In genomic region chr12:3668479-3669165, GRCh38 we compare ENCODE assay signal across 26 cellular contexts.
"Had no signal": no experiment of that assay in that cellular context is flagged by ENCODE, and none has a peak within 500 bp of the region (broad histone marks: within the 10 kb centered on the region; RNA-seq: fewer than 3 reads in every experiment).

No MANE protein-coding gene starts in this region.

- H3K9me3 Mint-ChIP-seq: activated B cell treated with CpG ODN at 0.5 μM for 24 hours; activated T-cell treated with anti-CD3 and anti-CD28 coated beads, Interleukin-2, amount 50 U/mL, for 72 hours; brain; effector memory CD8-positive, alpha-beta T cell; T-helper 2 cell treated with Interferon-gamma antibody and Interleukin-4, amounts not matched to agents 5 μg/mL and 100 μg/mL, for 36 hours had no signal

- H3K27ac Mint-ChIP-seq: activated B cell treated with CpG ODN at 0.5 μM for 24 hours; activated CD4-positive, alpha-beta T cell treated with anti-CD3 and anti-CD28 coated beads for 36 hours; activated naive CD8-positive, alpha-beta T cell; activated T-cell treated with anti-CD3 and anti-CD28 coated beads, Interleukin-2, amount 50 U/mL, for 72 hours; T-helper 2 cell treated with Interferon-gamma antibody and Interleukin-4, amounts not matched to agents 5 μg/mL and 100 μg/mL, for 36 hours had no signal

- ATAC-seq: activated CD4-positive, alpha-beta T cell treated with anti-CD3 and anti-CD28 coated beads for 36 hours; activated T-cell treated with anti-CD3 and anti-CD28 coated beads, Interleukin-2, amount 50 U/mL, for 72 hours; effector memory CD8-positive, alpha-beta T cell; gastroesophageal sphincter; left lung; psoas muscle had no signal

- H3K4me1 ChIP-seq: ascending aorta, gastroesophageal sphincter, left lung, parathyroid adenoma, psoas muscle, spleen, tibial nerve had no signal

- H3K4me1 Mint-ChIP-seq: activated B cell treated with CpG ODN at 0.5 μM for 24 hours had no signal

- H3K27me3 Mint-ChIP-seq: activated B cell treated with CpG ODN at 0.5 μM for 24 hours; activated CD4-positive, alpha-beta T cell treated with anti-CD3 and anti-CD28 coated beads for 36 hours; activated naive CD8-positive, alpha-beta T cell; effector memory CD8-positive, alpha-beta T cell had no signal

- H3K9me3 ChIP-seq: ascending aorta, gastroesophageal sphincter, left lung, psoas muscle, spleen, tibial nerve had no signal

- H3K4me3 ChIP-seq: ascending aorta, cardiac muscle cell, gastroesophageal sphincter, left lung, psoas muscle, spleen, tibial nerve had no signal

- H3K27me3 ChIP-seq: ascending aorta, cardiac muscle cell, gastroesophageal sphincter, left lung, spleen, tibial nerve had no signal

- DNase-seq: activated B cell treated with CpG ODN at 0.5 μM for 24 hours; activated CD4-positive, alpha-beta T cell treated with anti-CD3 and anti-CD28 coated beads for 36 hours; activated CD4-positive, alpha-beta T cell treated with anti-CD3 and anti-CD28 coated beads, Interleukin-2, amount 50 U/mL, for 4 hours; activated effector memory CD4-positive, alpha-beta T cell treated with Interleukin-2 at 50 U/mL for 16 hours; activated naive CD4-positive, alpha-beta T cell treated with Interleukin-2 at 50 U/mL for 16 hours; activated T-cell treated with anti-CD3 and anti-CD28 coated beads for 4 hours; activated T-cell treated with anti-CD3 and anti-CD28 coated beads, Interleukin-2, amount 50 U/mL, for 72 hours; cortex of kidney; effector memory CD8-positive, alpha-beta T cell; erythroblast; head of caudate nucleus; kidney glomerular epithelial cell; left lung; nucleus accumbens; psoas muscle; spleen; stimulated activated naive CD4-positive, alpha-beta T cell treated with Interleukin-2 at 50 U/mL for 16 hours; T-helper 1 cell had no signal

- H3K4me3 Mint-ChIP-seq: activated B cell treated with CpG ODN at 0.5 μM for 24 hours; activated CD4-positive, alpha-beta T cell treated with anti-CD3 and anti-CD28 coated beads for 36 hours; activated naive CD8-positive, alpha-beta T cell; activated T-cell treated with anti-CD3 and anti-CD28 coated beads, Interleukin-2, amount 50 U/mL, for 72 hours; brain; effector memory CD8-positive, alpha-beta T cell; T-helper 2 cell treated with Interferon-gamma antibody and Interleukin-4, amounts not matched to agents 5 μg/mL and 100 μg/mL, for 36 hours had no signal

- H3K36me3 Mint-ChIP-seq: brain had no signal

- H3K27ac ChIP-seq: ascending aorta, cardiac muscle cell, gastroesophageal sphincter, left lung, parathyroid adenoma, psoas muscle, spleen, tibial nerve had no signal

- H3K36me3 ChIP-seq: ascending aorta, cardiac muscle cell had no signal
